Comparison of ENCODE assay signal across 1 cellular context in the genomic region with DNA sequence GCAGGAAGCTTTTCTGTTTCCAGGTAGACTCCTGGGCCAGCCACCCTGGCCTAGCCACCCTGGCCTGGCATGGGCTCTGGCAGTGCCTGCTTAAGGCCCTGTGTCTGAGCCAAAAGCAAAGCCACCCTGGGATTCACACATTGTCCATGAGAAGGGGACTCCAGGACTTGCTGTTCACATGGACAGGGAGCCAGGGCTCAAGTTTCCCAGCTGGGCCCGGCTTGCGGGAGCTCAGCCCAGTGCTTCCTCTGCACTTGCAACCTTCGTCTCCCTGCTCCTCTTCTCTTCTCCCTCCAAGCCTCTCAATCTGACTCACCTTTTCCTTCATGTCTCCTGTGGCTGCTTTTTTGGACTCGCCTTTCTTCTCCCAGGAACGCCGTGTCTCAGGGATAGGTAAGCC.
TF ChIP-seq lines count a peak whose summit lies in the region.

No MANE protein-coding gene starts in this region.

TF ChIP-seq in GM23338, 12 proteins besides CTCF, POLR2A, EP300 and RAD21:
- TF ChIP-seq, protein P1, sequence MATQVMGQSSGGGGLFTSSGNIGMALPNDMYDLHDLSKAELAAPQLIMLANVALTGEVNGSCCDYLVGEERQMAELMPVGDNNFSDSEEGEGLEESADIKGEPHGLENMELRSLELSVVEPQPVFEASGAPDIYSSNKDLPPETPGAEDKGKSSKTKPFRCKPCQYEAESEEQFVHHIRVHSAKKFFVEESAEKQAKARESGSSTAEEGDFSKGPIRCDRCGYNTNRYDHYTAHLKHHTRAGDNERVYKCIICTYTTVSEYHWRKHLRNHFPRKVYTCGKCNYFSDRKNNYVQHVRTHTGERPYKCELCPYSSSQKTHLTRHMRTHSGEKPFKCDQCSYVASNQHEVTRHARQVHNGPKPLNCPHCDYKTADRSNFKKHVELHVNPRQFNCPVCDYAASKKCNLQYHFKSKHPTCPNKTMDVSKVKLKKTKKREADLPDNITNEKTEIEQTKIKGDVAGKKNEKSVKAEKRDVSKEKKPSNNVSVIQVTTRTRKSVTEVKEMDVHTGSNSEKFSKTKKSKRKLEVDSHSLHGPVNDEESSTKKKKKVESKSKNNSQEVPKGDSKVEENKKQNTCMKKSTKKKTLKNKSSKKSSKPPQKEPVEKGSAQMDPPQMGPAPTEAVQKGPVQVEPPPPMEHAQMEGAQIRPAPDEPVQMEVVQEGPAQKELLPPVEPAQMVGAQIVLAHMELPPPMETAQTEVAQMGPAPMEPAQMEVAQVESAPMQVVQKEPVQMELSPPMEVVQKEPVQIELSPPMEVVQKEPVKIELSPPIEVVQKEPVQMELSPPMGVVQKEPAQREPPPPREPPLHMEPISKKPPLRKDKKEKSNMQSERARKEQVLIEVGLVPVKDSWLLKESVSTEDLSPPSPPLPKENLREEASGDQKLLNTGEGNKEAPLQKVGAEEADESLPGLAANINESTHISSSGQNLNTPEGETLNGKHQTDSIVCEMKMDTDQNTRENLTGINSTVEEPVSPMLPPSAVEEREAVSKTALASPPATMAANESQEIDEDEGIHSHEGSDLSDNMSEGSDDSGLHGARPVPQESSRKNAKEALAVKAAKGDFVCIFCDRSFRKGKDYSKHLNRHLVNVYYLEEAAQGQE (IDR thresholded peaks at IDR 0.05; ENCODE audit: unreplicated experiment), result no peak
- TF ChIP-seq POLR2AphosphoS5 (IDR thresholded peaks at IDR 0.05; ENCODE audit: low read depth) (no peak), ZNF114 (CRISPR knock-in tag; IDR thresholded peaks at IDR 0.05) (no peak), ETS1 (IDR thresholded peaks at IDR 0.05) (no peak)
